ENCODE assay signal across 8 cellular contexts in the genomic region with DNA sequence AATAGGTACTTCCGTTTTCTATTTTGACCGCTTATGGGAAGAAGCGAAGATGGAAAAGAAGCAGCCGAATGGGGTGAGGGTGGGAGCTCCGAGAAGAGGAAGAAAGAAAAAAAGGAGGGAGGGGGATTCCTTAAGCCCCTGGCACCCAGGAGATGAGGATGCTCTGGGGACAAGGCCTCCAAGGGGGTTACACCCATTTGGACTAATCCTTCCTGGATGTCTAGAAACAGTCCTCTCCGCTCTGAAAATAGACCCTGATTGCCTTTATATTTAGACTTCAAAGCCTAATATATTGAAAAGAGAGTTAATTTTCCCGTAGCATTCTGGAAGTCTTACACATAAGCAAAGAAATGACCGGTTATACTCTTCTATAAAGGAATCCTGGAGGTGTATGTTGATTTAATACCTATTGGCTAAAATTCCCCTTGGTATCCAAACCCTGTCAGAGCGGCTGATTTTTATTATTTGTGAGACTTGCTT. TPM values are rescaled to one million over a fixed set of nuclear protein-coding genes. Genes with fewer than 3 reads are reported as not detected.
DNase-seq lines count a peak whose midpoint lies in the region; ATAC-seq and TF ChIP-seq lines count a peak whose summit lies in the region.

No MANE protein-coding gene starts in this region.

- H3K36me3 ChIP-seq in ES-I3 (ENCODE audit: insufficient read depth, low read length) (no peaks in the 10 kb centered on the region), SU-DHL-6 (ENCODE audit: low read length) (no peaks in the 10 kb centered on the region), psoas muscle (ENCODE audit: insufficient read depth in 1 of 2, low read depth in 1 of 2) (no peaks in the 10 kb centered on the region)

- no peak for TF ChIP-seq POLR2A in erythroblast (IDR thresholded peaks at IDR 0.05; ENCODE audit: low read length)

- no peaks in the 10 kb centered on the region for H3K9me3 ChIP-seq in ES-I3 (ENCODE audit: control insufficient read depth, insufficient read depth, low read length)
- no peaks in the 10 kb centered on the region for H3K9me3 ChIP-seq in SU-DHL-6 (ENCODE audit: insufficient read depth, low read length)
- no peaks in the 10 kb centered on the region for H3K9me3 ChIP-seq in psoas muscle

- H3K79me2 ChIP-seq in SU-DHL-6 (ENCODE audit: insufficient read depth, low read length) = no peaks in the 10 kb centered on the region

- no peak overlapping the region for H3K27ac ChIP-seq in SU-DHL-6 (ENCODE audit: low read depth, low read length)
- no peak overlapping the region for H3K27ac ChIP-seq in psoas muscle

- no peaks in the 10 kb centered on the region for H3F3A ChIP-seq in SU-DHL-6 (ENCODE audit: insufficient read depth)

- H3K9ac ChIP-seq in ES-I3 (ENCODE audit: low read depth, low read length) (peak overlapping the region; percentile 83), SU-DHL-6 (ENCODE audit: low read length) (no peak overlapping the region)

- peak overlapping the region; percentile 86 for H2AFZ ChIP-seq in SU-DHL-6 (ENCODE audit: low read depth, low read length, severe bottlenecking)

- H3K4me3 ChIP-seq in SU-DHL-6 (ENCODE audit: insufficient read depth, low read length, poor library complexity, severe bottlenecking) (peak overlapping the region; percentile 41), foreskin fibroblast (ENCODE audit: low read depth in 1 of 2, low read length in 2 of 2) (peak overlapping the region; percentile 47 to 62), psoas muscle (peak overlapping the region; percentile 69)

- H3K4me1 ChIP-seq in ES-I3 (ENCODE audit: insufficient read depth, low read length) = 0 out of 2 replicates have a peak, but pooled peaks cover 5% of the 10 kb centered on the region
- H3K4me1 ChIP-seq in psoas muscle = peaks cover 5% of the 10 kb centered on the region

- H3K9me2 ChIP-seq in SU-DHL-6 (replicated peaks; ENCODE audit: insufficient read depth, low read length) = no peaks in the 10 kb centered on the region

- H3K27me3 ChIP-seq in SU-DHL-6 (ENCODE audit: low read length) = no peaks in the 10 kb centered on the region
- H3K27me3 ChIP-seq in psoas muscle (ENCODE audit: insufficient read depth in 3 of 3, low read length in 2 of 3) = peaks cover 0 to 41% (median 2%) of the 10 kb centered on the region in 3 donors

- DNase-seq in foreskin fibroblast = no peak
- no peak for DNase-seq in psoas muscle
- DNase-seq in erythroblast (lab: John Stamatoyannopoulos, UW) = no peak
- no peak for DNase-seq in NCI-H446 treated with DMSO at 0.1 percent for 48 hours (lab: John Stamatoyannopoulos, UW)
- DNase-seq in NCI-H69 (lab: John Stamatoyannopoulos, UW) = no peak
- DNase-seq in medulla oblongata (ENCODE audit: extremely low spot score) = no peak

- no peak for TF ChIP-seq CTCF in SU-DHL-6 (IDR thresholded peaks at IDR 0.05; ENCODE audit: insufficient read depth, low read length, poor library complexity, severe bottlenecking)
- no peak for TF ChIP-seq CTCF in foreskin fibroblast (IDR thresholded peaks at IDR 0.05; ENCODE audit: low read depth, low read length)
- no peak for TF ChIP-seq CTCF in psoas muscle (IDR thresholded peaks at IDR 0.05)

- no peaks in the 10 kb centered on the region for H4K20me1 ChIP-seq in SU-DHL-6 (ENCODE audit: low read depth, low read length)

- WGBS in psoas muscle, 3 donors = 43 to 51% (median 44%) methylated on average over 9 of the region's 9 CpGs

- peak overlapping the region; percentile 62 for H3K4me2 ChIP-seq in SU-DHL-6 (ENCODE audit: low read depth, low read length, poor library complexity, severe bottlenecking)

- ATAC-seq in psoas muscle = no peak

- intact Hi-C loops in psoas muscle (cut with DNase I) = no loop called here

RNA-seq across cellular contexts. Expression of gene HTR7, which starts 0.7 kb away (rescaled TPM):
- 1 to 10 TPM in 1 of 4 donors, under 1 TPM in 3; 0.26 to 1.3 (median 0.59) TPM for total RNA-seq in psoas muscle
- under 1 TPM; 0.24 to 0.94 (median 0.39) TPM for polyA plus RNA-seq in psoas muscle

RNA-seq across cellular contexts. Expression of gene RPP30, which starts 13.2 kb away (rescaled TPM):
- total RNA-seq in psoas muscle = 10 to 100 TPM; 24.9 to 35.3 (median 29.6) TPM
- polyA plus RNA-seq in psoas muscle = 10 to 100 TPM; 31.5 to 66.3 (median 45.2) TPM
